Comparison of ENCODE assay signal across 23 cellular contexts in the genomic region with DNA sequence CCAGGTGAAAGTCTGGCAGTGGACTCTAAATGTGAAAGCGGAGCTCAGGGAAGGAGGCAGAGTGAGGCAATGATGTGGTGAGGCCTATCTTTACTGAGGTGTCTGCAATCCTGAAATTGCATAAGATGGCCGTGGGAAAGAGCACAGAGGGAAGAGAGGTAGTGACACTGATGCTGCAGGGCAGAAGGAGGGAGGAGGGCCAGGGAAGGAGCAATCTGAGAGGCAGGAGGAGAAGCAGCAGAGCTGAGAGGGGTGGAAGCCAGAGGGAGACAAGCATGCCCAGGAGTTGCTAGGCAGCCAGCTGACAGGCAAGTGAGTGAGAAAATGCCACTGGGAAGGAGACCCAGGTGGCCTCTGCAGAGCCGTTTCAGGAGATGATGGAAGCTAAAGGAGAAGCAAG.
DNase-seq lines count a peak whose midpoint lies in the region; ATAC-seq, FAIRE-seq and TF ChIP-seq lines count a peak whose summit lies in the region.
"Had no signal": no experiment of that assay in that cellular context is flagged by ENCODE, and none has a peak within 500 bp of the region (broad histone marks: within the 10 kb centered on the region; RNA-seq: fewer than 3 reads in every experiment).

No MANE protein-coding gene starts in this region.

- H2BK12ac ChIP-seq in H1 (ENCODE audit: low read depth, low read length), result no peak overlapping the region
- H2BK12ac ChIP-seq in neuronal stem cell (ENCODE audit: low read length), result no peak overlapping the region

- H3K27me3 ChIP-seq in H1 (replicated peaks in 1 of 4; ENCODE audit: control insufficient read depth in 3 of 4, extremely low read depth in 1 of 4, insufficient read depth in 3 of 4, low read length in 3 of 4), result no peaks in the 10 kb centered on the region
- H3K27me3 ChIP-seq in neuronal stem cell (ENCODE audit: control insufficient read depth in 3 of 3, insufficient read depth in 3 of 3, low read depth in 1 of 3, low read length in 3 of 3), result no peaks in the 10 kb centered on the region
- H3K27me3 ChIP-seq in body of pancreas, result no peaks in the 10 kb centered on the region
- H3K27me3 ChIP-seq: gastrocnemius medialis, spleen, uterus had no signal

- intact Hi-C loops in body of pancreas (cut with DNase I), result no loop called here

- H3K4me1 ChIP-seq in H1 (replicated peaks in 1 of 4; ENCODE audit: control insufficient read depth in 3 of 4, insufficient read depth in 4 of 4, low read length in 3 of 4) (no peaks in the 10 kb centered on the region), neuronal stem cell (ENCODE audit: control insufficient read depth in 2 of 2, insufficient read depth in 1 of 2, low read depth in 1 of 2, low read length in 2 of 2) (peaks cover 0 to 5% of the 10 kb centered on the region in 2 donors), body of pancreas (no peaks in the 10 kb centered on the region)
- H3K4me1 ChIP-seq: BE2C, gastrocnemius medialis, uterus had no signal

- no peaks in the 10 kb centered on the region for H3K23me2 ChIP-seq in H1 (ENCODE audit: low read depth, low read length)

- DNase-seq in NCI-H1417 (lab: John Stamatoyannopoulos, UW), result peak in 2 of 3 experiments; percentile 0 to 25
- DNase-seq in NCI-H1417 treated with DMSO at 0.1 percent for 48 hours (lab: John Stamatoyannopoulos, UW), result no peak
- peak; percentile 39 for DNase-seq in NOMO-1 treated with dmso at 0.1 percent for 144 hours (lab: John Stamatoyannopoulos, UW; ENCODE audit: unreplicated experiment)
- DNase-seq in H1 (ENCODE audit: low read depth in 1 of 2, low spot score in 2 of 2), result no peak
- DNase-seq in neuronal stem cell (ENCODE audit: low spot score), result no peak
- DNase-seq in NK-92 treated with Interleukin-12 subunit alpha and Interleukin-12 subunit beta, amount 100 ng/mL, for 24 hours (lab: John Stamatoyannopoulos, UW), result no peak
- DNase-seq in body of pancreas, result no peak
- DNase-seq in activated T-cell treated with anti-CD3 and anti-CD28 coated beads for 4 hours, result no peak
- DNase-seq: activated CD8-positive, alpha-beta memory T cell treated with anti-CD3 and anti-CD28 coated beads for 24 hours; BE2C; erythroblast; gastrocnemius medialis; GDM1; GM23248; left colon; midbrain; NCI-H1694 treated with DMSO at 0.1 percent for 48 hours; NCI-H510A treated with DMSO at 0.1 percent for 48 hours; spleen; T1000; uterus had no signal

- H2AK5ac ChIP-seq in H1 (ENCODE audit: low read depth, low read length) (no peak overlapping the region), neuronal stem cell (ENCODE audit: low read depth, low read length) (no peak overlapping the region)

- FAIRE-seq in H1 (lab: Jason Lieb, UNC), result no peak

- H3K79me1 ChIP-seq in H1 (ENCODE audit: low read depth, low read length) (no peaks in the 10 kb centered on the region), neuronal stem cell (ENCODE audit: low read depth, low read length) (no peaks in the 10 kb centered on the region)

- H3K14ac ChIP-seq in H1 (ENCODE audit: insufficient read length), result no peak overlapping the region
- H3K14ac ChIP-seq in neuronal stem cell (ENCODE audit: low read length), result no peak overlapping the region

- H2BK120ac ChIP-seq in H1 (replicated peaks; ENCODE audit: low read depth, low read length) (no peak overlapping the region), neuronal stem cell (ENCODE audit: low read depth, low read length) (no peak overlapping the region)

- no peaks in the 10 kb centered on the region for H3K9me3 ChIP-seq in H1 (ENCODE audit: insufficient read depth in 2 of 2, low read depth in 1 of 2, low read length in 1 of 2)
- no peaks in the 10 kb centered on the region for H3K9me3 ChIP-seq in neuronal stem cell (replicated peaks in 1 of 2; ENCODE audit: control insufficient read depth in 2 of 2, insufficient read depth in 1 of 2, low read depth in 1 of 2, low read length in 2 of 2)
- no peaks in the 10 kb centered on the region for H3K9me3 ChIP-seq in body of pancreas
- H3K9me3 ChIP-seq: BE2C, gastrocnemius medialis, spleen, uterus had no signal

- H3K4me2 ChIP-seq in H1 (ENCODE audit: insufficient read depth in 1 of 2, low read depth in 2 of 2, low read length in 2 of 2) (no peak overlapping the region), neuronal stem cell (ENCODE audit: insufficient read depth, low read length, poor library complexity, severe bottlenecking) (no peak overlapping the region)

- H2BK5ac ChIP-seq in H1 (ENCODE audit: low read depth, low read length), result no peak overlapping the region
- H2BK5ac ChIP-seq in neuronal stem cell (ENCODE audit: low read length), result no peak overlapping the region

- no peak overlapping the region for H4K5ac ChIP-seq in H1 (ENCODE audit: insufficient read length, low read depth, low read length)

- H2AFZ ChIP-seq in H1 (ENCODE audit: low read length) (peak overlapping the region; percentile 49; the same call in 1 of the 2 replicates), neuronal stem cell (ENCODE audit: low read length) (no peak overlapping the region)
- H2AFZ ChIP-seq: GM23248 had no signal

- H3K9ac ChIP-seq in H1 (replicated peaks in 1 of 4; ENCODE audit: extremely low read depth in 1 of 4, low read depth in 3 of 4, low read length in 3 of 4) (no peak overlapping the region), neuronal stem cell (ENCODE audit: low read depth, low read length, poor library complexity) (no peak overlapping the region)
- H3K9ac ChIP-seq: GM23248 had no signal

- no peak overlapping the region for H4K91ac ChIP-seq in H1 (replicated peaks; ENCODE audit: insufficient read length, low read length)
- H4K91ac ChIP-seq in neuronal stem cell (ENCODE audit: low read depth, low read length, poor library complexity), result no peak overlapping the region

- H3K56ac ChIP-seq in H1 (replicated peaks; ENCODE audit: insufficient read length, low read depth, low read length), result no peak overlapping the region

- H3K18ac ChIP-seq in H1 (ENCODE audit: extremely low read depth, low read length) (no peak overlapping the region), neuronal stem cell (ENCODE audit: low read length) (peak overlapping the region; percentile 13)

- H4K8ac ChIP-seq in H1 (ENCODE audit: extremely low read depth, insufficient read depth, low read length) (no peak overlapping the region), neuronal stem cell (ENCODE audit: low read depth, low read length) (no peak overlapping the region)

- no peak overlapping the region for H3K4ac ChIP-seq in H1 (replicated peaks; ENCODE audit: insufficient read length, low read depth, low read length)
- H3K4ac ChIP-seq in neuronal stem cell (ENCODE audit: low read length), result no peak overlapping the region

- H3K4me3 ChIP-seq in H1 (ENCODE audit: extremely low read depth in 1 of 4, insufficient read depth in 2 of 4, low read depth in 3 of 4, low read length in 4 of 4) (no peak overlapping the region), neuronal stem cell (ENCODE audit: low read length in 2 of 2) (no peak overlapping the region), body of pancreas (no peak overlapping the region)
- H3K4me3 ChIP-seq: gastrocnemius medialis, GM23248, SK-N-MC, spleen, uterus had no signal

- ATAC-seq in body of pancreas, result no peak
- ATAC-seq: activated CD4-positive, CD25-positive, alpha-beta regulatory T cell treated with anti-CD3 and anti-CD28 coated beads, Interleukin-2, amount 50 U/mL, for 24 hours; gastrocnemius medialis; left colon had no signal

- no peak overlapping the region for H2BK20ac ChIP-seq in H1 (ENCODE audit: low read length)

- H3K36me3 ChIP-seq in H1 (ENCODE audit: control insufficient read depth in 2 of 4, insufficient read depth in 4 of 4, low read length in 3 of 4) (no peaks in the 10 kb centered on the region), neuronal stem cell (replicated peaks in 1 of 2; ENCODE audit: control insufficient read depth in 2 of 2, insufficient read depth in 2 of 2, low read length in 2 of 2) (no peaks in the 10 kb centered on the region), body of pancreas (replicated peaks in 1 of 2; ENCODE audit: insufficient read depth in 1 of 2, low read depth in 2 of 2) (no peaks in the 10 kb centered on the region)
- H3K36me3 ChIP-seq: BE2C, gastrocnemius medialis, spleen, uterus had no signal

- H3K23ac ChIP-seq in H1 (ENCODE audit: insufficient read length), result no peak overlapping the region
- H3K23ac ChIP-seq in neuronal stem cell (ENCODE audit: low read depth, low read length, poor library complexity), result no peak overlapping the region

- TF ChIP-seq RAD21 in H1 (IDR thresholded peaks at IDR 0.05 in 1 of 2, conservative IDR thresholded peaks at IDR 0.05 in 1 of 2; ENCODE audit: low read depth in 2 of 2, low read length in 2 of 2), result no peak

- no peak overlapping the region for H3K27ac ChIP-seq in H1 (ENCODE audit: low read depth, low read length)
- H3K27ac ChIP-seq in neuronal stem cell (replicated peaks; ENCODE audit: low read length), result no peak overlapping the region
- no peak overlapping the region for H3K27ac ChIP-seq in body of pancreas
- H3K27ac ChIP-seq: gastrocnemius medialis, GM23248, SK-N-MC, uterus had no signal

- TF ChIP-seq EP300 in H1 (IDR thresholded peaks at IDR 0.05; ENCODE audit: borderline replicate concordance in 1 of 2, low read depth in 2 of 2, low read length in 2 of 2), result no peak

- TF ChIP-seq CTCF in H1 (IDR thresholded peaks at IDR 0.05; ENCODE audit: control extremely low read depth in 1 of 3, insufficient read depth in 1 of 3, low read depth in 1 of 3, low read length in 3 of 3) (no peak), body of pancreas (IDR thresholded peaks at IDR 0.05) (no peak)

- no peak for TF ChIP-seq POLR2A in H1 (IDR thresholded peaks at IDR 0.05; ENCODE audit: control extremely low read depth in 1 of 2, low read depth in 2 of 2, low read length in 2 of 2)
- TF ChIP-seq POLR2A in body of pancreas (IDR thresholded peaks at IDR 0.05), result no peak

- CTCF ChIA-PET in H1 (lab: Charles Lee; ENCODE audit: partially characterized antibody), result interaction anchor here (1.0 kb wide), 1 partner anchor 334 kb away, joined by 3 read pairs; no protein-coding TSS in a partner anchor

- no peaks in the 10 kb centered on the region for H3K79me2 ChIP-seq in H1 (ENCODE audit: control insufficient read depth in 1 of 2, insufficient read depth in 2 of 2, low read length in 2 of 2)

- POLR2A ChIA-PET in H1 (lab: Charles Lee; ENCODE audit: partially characterized antibody), result no interaction called here

- 81% methylated on average over 3 of the region's 3 CpGs; no CpG with 5 or more reads in 1 of the 2 experiments for WGBS in H1 (ENCODE audit: extremely low coverage in 1 of 2, insufficient coverage in 1 of 2, insufficient read length in 1 of 2, insufficient replicate concordance in 2 of 2, low coverage in 1 of 2, low lambda C conversion rate in 2 of 2, missing lambda C conversion rate in 1 of 2), 2 experiments
- WGBS in neuronal stem cell (ENCODE audit: extremely low coverage in 2 of 2, insufficient read length in 2 of 2, insufficient replicate concordance in 1 of 2), 2 donors, result no CpG with 5 or more reads among the region's 3 CpGs
- WGBS in body of pancreas, 2 donors, result 19 to 34% methylated on average over 3 of the region's 3 CpGs

- H2BK15ac ChIP-seq in H1 (ENCODE audit: low read length) (no peak overlapping the region), neuronal stem cell (ENCODE audit: low read length) (no peak overlapping the region)

- no peaks in the 10 kb centered on the region for H4K20me1 ChIP-seq in H1 (replicated peaks in 1 of 2; ENCODE audit: control insufficient read depth in 1 of 2, insufficient read depth in 2 of 2, low read length in 2 of 2)

TF ChIP-seq in H1, 55 proteins besides CTCF, POLR2A, EP300 and RAD21 (continues in another document):
- no peak for TF ChIP-seq CTBP2 (IDR thresholded peaks at IDR 0.05; ENCODE audit: borderline replicate concordance, insufficient read depth, insufficient read length, low read length)

Comparison
In these comparisons a context has a peak if more than half of its experiments do, and no peak if none do; other contexts are left out.
1. DNase-seq: peak in NCI-H1417 (2 of 3) and NOMO-1 treated with dmso at 0.1 percent for 144 hours (single experiment); none in NCI-H1417 treated with DMSO at 0.1 percent for 48 hours (single experiment), H1 (0 of 2), neuronal stem cell (single experiment), NK-92 treated with Interleukin-12 subunit alpha and Interleukin-12 subunit beta, amount 100 ng/mL, for 24 hours (single experiment), body of pancreas (0 of 4) and activated T-cell treated with anti-CD3 and anti-CD28 coated beads for 4 hours (single experiment).